Comparison of ENCODE assay signal across 34 cellular contexts in the genomic region with DNA sequence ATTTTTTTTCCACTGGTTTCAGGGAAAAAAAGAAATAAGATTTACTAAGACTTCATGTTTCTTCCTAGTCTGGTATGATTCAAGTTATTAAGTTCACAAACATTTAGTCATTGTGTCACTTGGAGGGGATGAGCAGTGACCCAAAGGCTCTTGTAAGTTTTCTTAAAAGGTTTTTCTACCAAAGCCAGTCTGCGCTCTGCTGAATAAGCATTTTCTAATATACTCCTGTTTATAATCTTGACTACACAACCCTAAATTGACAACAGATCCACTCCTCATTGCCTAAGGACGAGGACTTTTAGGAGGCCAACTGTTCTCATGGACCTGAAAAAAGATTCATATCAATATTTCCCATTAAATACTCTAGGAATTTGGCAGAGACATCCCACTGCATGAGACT.
"Had no signal": no experiment of that assay in that cellular context is flagged by ENCODE, and none has a peak within 500 bp of the region (broad histone marks: within the 10 kb centered on the region; RNA-seq: fewer than 3 reads in every experiment).

No MANE protein-coding gene starts in this region.

- H3K36me3 ChIP-seq: adrenal gland, WERI-Rb-1 had no signal

- H3K4me3 ChIP-seq: adrenal gland, body of pancreas had no signal

- H3K9me3 Mint-ChIP-seq: activated B cell treated with CpG ODN at 0.5 μM for 24 hours; activated CD4-positive, alpha-beta memory T cell treated with anti-CD3 and anti-CD28 coated beads for 36 hours; activated CD4-positive, alpha-beta T cell treated with anti-CD3 and anti-CD28 coated beads, Interleukin-2, amount 10 ng/mL, durations not matched to agents 24 days and 14 days; activated naive CD4-positive, alpha-beta T cell treated with anti-CD3 and anti-CD28 coated beads for 36 hours; activated naive CD4-positive, alpha-beta T cell treated with anti-CD3 and anti-CD28 coated beads, Interleukin-2, amount 50 U/mL, for 24 hours; activated naive CD8-positive, alpha-beta T cell treated with anti-CD3 and anti-CD28 coated beads for 36 hours; activated naive CD8-positive, alpha-beta T cell treated with anti-CD3 and anti-CD28 coated beads, Interleukin-2, amount 50 U/mL, for 24 hours; activated T-helper 1 cell treated with anti-CD3 and anti-CD28 coated beads, Interleukin-12 subunit alpha, Interleukin-12 subunit beta, Interleukin-2, Interleukin-4 antibody, amounts not matched to agents 30 ng/mL and 10 ng/mL and 1 ng/mL, durations not matched to agents 14 hours and 24 hours and 36 hours; activated T-helper 2 cell treated with anti-CD3 and anti-CD28 coated beads, Interferon-gamma antibody, Interleukin-2, Interleukin-4, amounts not matched to agents 10 μg/mL and 5 μg/mL and 100 μg/mL, durations not matched to agents 14 hours and 24 hours and 36 hours; T-helper 2 cell treated with Interferon-gamma antibody and Interleukin-4, amounts not matched to agents 5 μg/mL and 100 μg/mL, for 36 hours had no signal

- H3K4me1 ChIP-seq: adrenal gland had no signal

- H3K27ac Mint-ChIP-seq: activated B cell treated with CpG ODN at 0.5 μM for 24 hours; activated CD4-positive, alpha-beta memory T cell treated with anti-CD3 and anti-CD28 coated beads for 36 hours; activated CD4-positive, alpha-beta T cell treated with anti-CD3 and anti-CD28 coated beads, Interleukin-2, amount 10 ng/mL, durations not matched to agents 24 days and 14 days; activated CD8-positive, alpha-beta memory T cell treated with anti-CD3 and anti-CD28 coated beads, Interleukin-2, amount 10 ng/mL, durations not matched to agents 7 days and 5 days; activated CD8-positive, alpha-beta T cell treated with anti-CD3 and anti-CD28 coated beads, Interleukin-2, amount 10 ng/mL, durations not matched to agents 7 days and 5 days; activated naive CD4-positive, alpha-beta T cell treated with anti-CD3 and anti-CD28 coated beads for 36 hours; activated naive CD4-positive, alpha-beta T cell treated with anti-CD3 and anti-CD28 coated beads, Interleukin-2, amount 50 U/mL, for 24 hours; activated naive CD8-positive, alpha-beta T cell treated with anti-CD3 and anti-CD28 coated beads for 36 hours; activated naive CD8-positive, alpha-beta T cell treated with anti-CD3 and anti-CD28 coated beads, Interleukin-2, amount 50 U/mL, for 24 hours; activated T-helper 1 cell treated with anti-CD3 and anti-CD28 coated beads, Interleukin-12 subunit alpha, Interleukin-12 subunit beta, Interleukin-2, Interleukin-4 antibody, amounts not matched to agents 30 ng/mL and 10 ng/mL and 1 ng/mL, durations not matched to agents 14 hours and 24 hours and 36 hours; activated T-helper 2 cell treated with anti-CD3 and anti-CD28 coated beads, Interferon-gamma antibody, Interleukin-2, Interleukin-4, amounts not matched to agents 10 μg/mL and 5 μg/mL and 100 μg/mL, durations not matched to agents 14 hours and 24 hours and 36 hours; effector memory CD8-positive, alpha-beta T cell; T-helper 17 cell; T-helper 2 cell treated with Interferon-gamma antibody and Interleukin-4, amounts not matched to agents 5 μg/mL and 100 μg/mL, for 36 hours had no signal

- H3K27me3 Mint-ChIP-seq: activated B cell treated with CpG ODN at 0.5 μM for 24 hours; activated CD4-positive, alpha-beta memory T cell treated with anti-CD3 and anti-CD28 coated beads for 36 hours; activated CD4-positive, alpha-beta T cell treated with anti-CD3 and anti-CD28 coated beads, Interleukin-2, amount 10 ng/mL, durations not matched to agents 24 days and 14 days; activated CD8-positive, alpha-beta memory T cell treated with anti-CD3 and anti-CD28 coated beads, Interleukin-2, amount 10 ng/mL, durations not matched to agents 7 days and 5 days; activated naive CD8-positive, alpha-beta T cell treated with anti-CD3 and anti-CD28 coated beads for 36 hours; activated naive CD8-positive, alpha-beta T cell treated with anti-CD3 and anti-CD28 coated beads, Interleukin-2, amount 50 U/mL, for 24 hours; effector memory CD8-positive, alpha-beta T cell; T-helper 17 cell had no signal

- FAIRE-seq: colon had no signal

- H3K4me1 Mint-ChIP-seq: activated B cell treated with CpG ODN at 0.5 μM for 24 hours; activated CD4-positive, alpha-beta T cell treated with anti-CD3 and anti-CD28 coated beads, Interleukin-2, amount 10 ng/mL, durations not matched to agents 24 days and 14 days; activated CD8-positive, alpha-beta memory T cell treated with anti-CD3 and anti-CD28 coated beads, Interleukin-2, amount 10 ng/mL, durations not matched to agents 7 days and 5 days; activated naive CD4-positive, alpha-beta T cell treated with anti-CD3 and anti-CD28 coated beads, Interleukin-2, amount 50 U/mL, for 24 hours; activated naive CD8-positive, alpha-beta T cell treated with anti-CD3 and anti-CD28 coated beads for 36 hours; activated naive CD8-positive, alpha-beta T cell treated with anti-CD3 and anti-CD28 coated beads, Interleukin-2, amount 50 U/mL, for 24 hours; T-helper 17 cell had no signal

- H3K27ac ChIP-seq: adrenal gland, body of pancreas, epithelial cell of prostate, WERI-Rb-1 had no signal

- ATAC-seq: activated CD4-positive, CD25-positive, alpha-beta regulatory T cell treated with anti-CD3 and anti-CD28 coated beads, Interleukin-2, amount 50 U/mL, for 24 hours; activated CD8-positive, alpha-beta memory T cell treated with anti-CD3 and anti-CD28 coated beads, Interleukin-2, amount 10 ng/mL, durations not matched to agents 7 days and 5 days; activated CD8-positive, alpha-beta T cell treated with anti-CD3 and anti-CD28 coated beads, Interleukin-2, amount 10 ng/mL, durations not matched to agents 7 days and 5 days; activated naive CD8-positive, alpha-beta T cell treated with anti-CD3 and anti-CD28 coated beads, Interleukin-2, amount 50 U/mL, for 24 hours; body of pancreas; effector memory CD8-positive, alpha-beta T cell; T-helper 17 cell had no signal

- H3K36me3 Mint-ChIP-seq: activated CD4-positive, alpha-beta memory T cell treated with anti-CD3 and anti-CD28 coated beads for 36 hours; activated CD8-positive, alpha-beta memory T cell treated with anti-CD3 and anti-CD28 coated beads, Interleukin-2, amount 10 ng/mL, durations not matched to agents 7 days and 5 days; activated naive CD4-positive, alpha-beta T cell treated with anti-CD3 and anti-CD28 coated beads, Interleukin-2, amount 50 U/mL, for 24 hours; activated naive CD8-positive, alpha-beta T cell treated with anti-CD3 and anti-CD28 coated beads for 36 hours had no signal

- H3K9me3 ChIP-seq: adrenal gland had no signal

- DNase-seq: activated B cell treated with CpG ODN at 0.5 μM for 24 hours; activated CD4-positive, alpha-beta memory T cell treated with anti-CD3 and anti-CD28 coated beads for 36 hours; activated CD4-positive, alpha-beta T cell treated with anti-CD3 and anti-CD28 coated beads, Interleukin-2, amount 10 ng/mL, durations not matched to agents 24 days and 14 days; activated CD8-positive, alpha-beta memory T cell treated with anti-CD3 and anti-CD28 coated beads, Interleukin-2, amount 10 ng/mL, durations not matched to agents 7 days and 5 days; activated CD8-positive, alpha-beta memory T cell treated with anti-CD3 and anti-CD28 coated beads, Interleukin-2, amount 50 U/mL, for 4 hours; activated CD8-positive, alpha-beta T cell treated with anti-CD3 and anti-CD28 coated beads, Interleukin-2, amount 10 ng/mL, durations not matched to agents 7 days and 5 days; activated effector memory CD4-positive, alpha-beta T cell treated with anti-CD3 and anti-CD28 coated beads, Interleukin-2, amount 50 U/mL, for 16 hours; activated naive CD4-positive, alpha-beta T cell treated with anti-CD3 and anti-CD28 coated beads for 36 hours; activated naive CD8-positive, alpha-beta T cell treated with anti-CD3 and anti-CD28 coated beads for 36 hours; activated naive CD8-positive, alpha-beta T cell treated with anti-CD3 and anti-CD28 coated beads, Interleukin-2, amount 50 U/mL, for 24 hours; activated T-cell treated with anti-CD3 and anti-CD28 coated beads, Interleukin-2, amount 50 U/mL, for 1 hour; activated T-cell treated with anti-CD3 and anti-CD28 coated beads, Interleukin-2, amount 50 U/mL, for 48 hours; adrenal gland; amygdala; aorta; body of pancreas; caudate nucleus; cortex of kidney; dermis blood vessel endothelial cell; effector CD4-positive, alpha-beta T cell; effector memory CD8-positive, alpha-beta T cell; foreskin fibroblast; head of caudate nucleus; T-helper 1 cell; T-helper 17 cell; T1000; WERI-Rb-1 had no signal

- H3K4me3 Mint-ChIP-seq: activated B cell treated with CpG ODN at 0.5 μM for 24 hours; activated CD4-positive, alpha-beta memory T cell treated with anti-CD3 and anti-CD28 coated beads for 36 hours; activated CD4-positive, alpha-beta T cell treated with anti-CD3 and anti-CD28 coated beads, Interleukin-2, amount 10 ng/mL, durations not matched to agents 24 days and 14 days; activated CD8-positive, alpha-beta memory T cell treated with anti-CD3 and anti-CD28 coated beads, Interleukin-2, amount 10 ng/mL, durations not matched to agents 7 days and 5 days; activated CD8-positive, alpha-beta T cell treated with anti-CD3 and anti-CD28 coated beads, Interleukin-2, amount 10 ng/mL, durations not matched to agents 7 days and 5 days; activated naive CD4-positive, alpha-beta T cell treated with anti-CD3 and anti-CD28 coated beads for 36 hours; activated naive CD4-positive, alpha-beta T cell treated with anti-CD3 and anti-CD28 coated beads, Interleukin-2, amount 50 U/mL, for 24 hours; activated naive CD8-positive, alpha-beta T cell treated with anti-CD3 and anti-CD28 coated beads for 36 hours; activated naive CD8-positive, alpha-beta T cell treated with anti-CD3 and anti-CD28 coated beads, Interleukin-2, amount 50 U/mL, for 24 hours; activated T-helper 1 cell treated with anti-CD3 and anti-CD28 coated beads, Interleukin-12 subunit alpha, Interleukin-12 subunit beta, Interleukin-2, Interleukin-4 antibody, amounts not matched to agents 30 ng/mL and 10 ng/mL and 1 ng/mL, durations not matched to agents 14 hours and 24 hours and 36 hours; effector memory CD8-positive, alpha-beta T cell; T-helper 17 cell; T-helper 2 cell treated with Interferon-gamma antibody and Interleukin-4, amounts not matched to agents 5 μg/mL and 100 μg/mL, for 36 hours had no signal

- H3K27me3 ChIP-seq: adrenal gland, body of pancreas had no signal
